8 cellular contexts compared by ENCODE assay signal in the genomic region with DNA sequence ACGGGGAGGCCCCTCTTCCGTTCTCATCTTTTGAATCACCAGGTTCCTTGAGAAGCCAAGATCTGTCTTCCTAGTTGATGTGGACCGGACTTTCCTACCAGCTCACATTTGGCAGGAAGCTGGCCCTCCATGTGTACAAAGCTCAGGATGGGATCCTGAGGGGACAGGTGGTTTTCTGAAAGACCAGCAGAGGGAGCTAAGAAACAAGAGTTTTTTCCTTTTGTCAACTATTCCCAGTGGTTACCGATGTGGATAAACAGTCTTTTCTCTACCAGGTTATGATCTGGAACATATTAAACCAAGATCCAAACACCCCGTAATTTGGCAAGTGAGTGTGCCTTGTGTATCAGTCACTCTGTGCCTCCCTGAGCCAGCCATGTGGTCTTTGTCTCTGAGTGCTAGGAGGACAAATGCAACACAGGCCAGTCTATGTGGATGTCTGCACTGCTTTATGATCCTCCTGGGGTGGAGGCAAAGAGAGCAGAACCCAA.
DNase-seq lines count a peak whose midpoint lies in the region; ATAC-seq and TF ChIP-seq lines count a peak whose summit lies in the region.

No MANE protein-coding gene starts in this region.

- no peak overlapping the region for H3K4me3 Mint-ChIP-seq in activated naive CD8-positive, alpha-beta T cell
- H3K4me3 Mint-ChIP-seq in stimulated activated effector memory CD8-positive, alpha-beta T cell treated with anti-CD3 and anti-CD28 coated beads, Interleukin-12 subunit alpha, Interleukin-12 subunit beta, amount 100 ng/mL, for 72 hours, result no peak overlapping the region

- no peaks in the 10 kb centered on the region for H3K9me3 Mint-ChIP-seq in activated naive CD8-positive, alpha-beta T cell (ENCODE audit: low read depth)
- no peaks in the 10 kb centered on the region for H3K9me3 Mint-ChIP-seq in stimulated activated effector memory CD8-positive, alpha-beta T cell treated with anti-CD3 and anti-CD28 coated beads, Interleukin-12 subunit alpha, Interleukin-12 subunit beta, amount 100 ng/mL, for 72 hours

- no peaks in the 10 kb centered on the region for H3K36me3 Mint-ChIP-seq in activated naive CD8-positive, alpha-beta T cell
- H3K36me3 Mint-ChIP-seq in stimulated activated effector memory CD8-positive, alpha-beta T cell treated with anti-CD3 and anti-CD28 coated beads, Interleukin-12 subunit alpha, Interleukin-12 subunit beta, amount 100 ng/mL, for 72 hours, result no peaks in the 10 kb centered on the region

- CTCF ChIA-PET in HEK293 (lab: Yijun Ruan, JAX), result interaction anchor here (0.5 to 5.7 kb wide), 56 partner anchors 9 to 335 kb away, joined by 3 to 80 read pairs (median 4); a partner anchor contains a TSS

- H3K27me3 Mint-ChIP-seq in activated naive CD8-positive, alpha-beta T cell, result no peaks in the 10 kb centered on the region

- H4K20me1 ChIP-seq in DND-41 (ENCODE audit: insufficient read depth, low read length), result no peaks in the 10 kb centered on the region

- no peaks in the 10 kb centered on the region for H3K27me3 ChIP-seq in DND-41 (ENCODE audit: insufficient read depth, low read length, poor library complexity)

- H3K36me3 ChIP-seq in DND-41 (ENCODE audit: insufficient read depth, low read length) (no peaks in the 10 kb centered on the region), HEK293 (ENCODE audit: control insufficient read depth in 2 of 2, insufficient read depth in 1 of 2, low read length in 2 of 2) (no peaks in the 10 kb centered on the region)

- H3K4me3 ChIP-seq in DND-41 (ENCODE audit: low read depth in 1 of 2, low read length in 2 of 2) (no peak overlapping the region), HEK293 (ENCODE audit: low read depth, low read length) (no peak overlapping the region)

- peak overlapping the region; percentile 18 for H3K27ac Mint-ChIP-seq in activated naive CD8-positive, alpha-beta T cell
- H3K27ac Mint-ChIP-seq in stimulated activated effector memory CD8-positive, alpha-beta T cell treated with anti-CD3 and anti-CD28 coated beads, Interleukin-12 subunit alpha, Interleukin-12 subunit beta, amount 100 ng/mL, for 72 hours, result no peak overlapping the region

- ATAC-seq in DND-41 (ENCODE audit: insufficient read depth, low read depth) (peak; percentile 95), GM18520 (IDR thresholded peaks at IDR 0.05; ENCODE audit: unreplicated experiment) (no peak), HG03097 (IDR thresholded peaks at IDR 0.05; ENCODE audit: low FRiP score, unreplicated experiment) (no peak)
- ATAC-seq in stimulated activated effector memory CD8-positive, alpha-beta T cell treated with anti-CD3 and anti-CD28 coated beads, Interleukin-12 subunit alpha, Interleukin-12 subunit beta, amount 100 ng/mL, for 72 hours, result peak; percentile 75

- H3K79me2 ChIP-seq in DND-41 (ENCODE audit: insufficient read depth, low read length), result no peaks in the 10 kb centered on the region

- H3K9me3 ChIP-seq in DND-41 (ENCODE audit: insufficient read depth, low read length, severe bottlenecking) (no peaks in the 10 kb centered on the region), HEK293 (ENCODE audit: control insufficient read depth, insufficient read depth, low read depth, low read length) (no peaks in the 10 kb centered on the region)

- TF ChIP-seq CTCF in DND-41 (IDR thresholded peaks at IDR 0.05; ENCODE audit: borderline replicate concordance, extremely low read depth, low read length, poor library complexity, severe bottlenecking) (peak; percentile 93), HEK293 (tag by site-specific recombination; IDR thresholded peaks at IDR 0.05) (0 out of 2 replicates have a peak, but pooled peaks have one; percentile 45)

- POLR2A ChIA-PET in HEK293 (lab: Yijun Ruan, JAX), result no interaction called here

- H3K4me1 Mint-ChIP-seq in activated naive CD8-positive, alpha-beta T cell (ENCODE audit: low read depth), result peaks cover 8% of the 10 kb centered on the region
- H3K4me1 Mint-ChIP-seq in stimulated activated effector memory CD8-positive, alpha-beta T cell treated with anti-CD3 and anti-CD28 coated beads, Interleukin-12 subunit alpha, Interleukin-12 subunit beta, amount 100 ng/mL, for 72 hours, result peaks cover 5% of the 10 kb centered on the region

- H3K4me1 ChIP-seq in DND-41 (ENCODE audit: insufficient read depth, low read length) (peaks cover 11% of the 10 kb centered on the region), HEK293 (ENCODE audit: control insufficient read depth, insufficient read depth, low read length) (no peaks in the 10 kb centered on the region; the same call in 1 of the 2 replicates)

- H3K27ac ChIP-seq in DND-41 (ENCODE audit: low read length) (peak overlapping the region; percentile 55), HEK293 (ENCODE audit: extremely low read depth, low read depth, low read length) (no peak overlapping the region)

- H3K9ac ChIP-seq in DND-41 (ENCODE audit: low read depth, low read length), result 0 out of 2 replicates have a peak overlapping the region, but pooled peaks have one; percentile 16

- H3K4me2 ChIP-seq in DND-41 (ENCODE audit: insufficient read depth, low read length), result peak overlapping the region; percentile 33; the same call in 1 of the 2 replicates

- H2AFZ ChIP-seq in DND-41 (ENCODE audit: low read depth, low read length), result peak overlapping the region; percentile 53

- DNase-seq in DND-41 (peak; percentile 61), NCI-H345 (lab: John Stamatoyannopoulos, UW) (peak; percentile 28), hepatic stellate cell (ENCODE audit: low spot score) (peak; percentile 40)
- DNase-seq in stimulated activated effector memory CD8-positive, alpha-beta T cell treated with anti-CD3 and anti-CD28 coated beads, Interleukin-12 subunit alpha, Interleukin-12 subunit beta, amount 100 ng/mL, for 72 hours (ENCODE audit: low spot score in 2 of 2), result no peak

TF ChIP-seq in HEK293, 187 proteins besides CTCF, POLR2A, EP300 and RAD21:
- TF ChIP-seq ZFP3 (tag by site-specific recombination; IDR thresholded peaks at IDR 0.05; ENCODE audit: low read depth), result no peak
- peak; percentile 74 for TF ChIP-seq SCRT2 (tag by site-specific recombination; IDR thresholded peaks at IDR 0.05)
- TF ChIP-seq ZNF654 (tag by site-specific recombination; IDR thresholded peaks at IDR 0.05; ENCODE audit: low read depth), result peak; percentile 71
- TF ChIP-seq, protein P1, sequence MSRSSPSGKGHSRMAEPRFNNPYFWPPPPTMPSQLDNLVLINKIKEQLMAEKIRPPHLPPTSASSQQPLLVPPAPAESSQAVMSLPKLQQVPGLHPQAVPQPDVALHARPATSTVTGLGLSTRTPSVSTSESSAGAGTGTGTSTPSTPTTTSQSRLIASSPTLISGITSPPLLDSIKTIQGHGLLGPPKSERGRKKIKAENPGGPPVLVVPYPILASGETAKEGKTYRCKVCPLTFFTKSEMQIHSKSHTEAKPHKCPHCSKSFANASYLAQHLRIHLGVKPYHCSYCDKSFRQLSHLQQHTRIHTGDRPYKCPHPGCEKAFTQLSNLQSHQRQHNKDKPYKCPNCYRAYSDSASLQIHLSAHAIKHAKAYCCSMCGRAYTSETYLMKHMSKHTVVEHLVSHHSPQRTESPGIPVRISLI (tag by site-specific recombination; IDR thresholded peaks at IDR 0.05), result peak; percentile 62; the same call in 1 of the 2 replicates
- peak; percentile 24; the same call in 1 of the 2 replicates for TF ChIP-seq SCRT1 (tag by site-specific recombination; IDR thresholded peaks at IDR 0.05; ENCODE audit: borderline replicate concordance)
- TF ChIP-seq ZBTB17 (tag by site-specific recombination; IDR thresholded peaks at IDR 0.05), result peak; percentile 82
- no peak for TF ChIP-seq SETDB1 (IDR thresholded peaks at IDR 0.05; ENCODE audit: insufficient read length, low read length)
- TF ChIP-seq ZNF660 (tag by site-specific recombination; IDR thresholded peaks at IDR 0.05), result peak; percentile 72; the same call in 1 of the 2 replicates

Comparison
In these comparisons a context has a peak if more than half of its experiments do, and no peak if none do; other contexts are left out.
1. ATAC-seq: peak in DND-41 (single experiment) and stimulated activated effector memory CD8-positive, alpha-beta T cell treated with anti-CD3 and anti-CD28 coated beads, Interleukin-12 subunit alpha, Interleukin-12 subunit beta, amount 100 ng/mL, for 72 hours (single experiment); none in GM18520 (single experiment) and HG03097 (single experiment).
2. DNase-seq: peak in DND-41 (single experiment), NCI-H345 (single experiment) and hepatic stellate cell (single experiment); none in stimulated activated effector memory CD8-positive, alpha-beta T cell treated with anti-CD3 and anti-CD28 coated beads, Interleukin-12 subunit alpha, Interleukin-12 subunit beta, amount 100 ng/mL, for 72 hours (0 of 2).